9 cellular contexts compared by ENCODE assay signal in the genomic region with DNA sequence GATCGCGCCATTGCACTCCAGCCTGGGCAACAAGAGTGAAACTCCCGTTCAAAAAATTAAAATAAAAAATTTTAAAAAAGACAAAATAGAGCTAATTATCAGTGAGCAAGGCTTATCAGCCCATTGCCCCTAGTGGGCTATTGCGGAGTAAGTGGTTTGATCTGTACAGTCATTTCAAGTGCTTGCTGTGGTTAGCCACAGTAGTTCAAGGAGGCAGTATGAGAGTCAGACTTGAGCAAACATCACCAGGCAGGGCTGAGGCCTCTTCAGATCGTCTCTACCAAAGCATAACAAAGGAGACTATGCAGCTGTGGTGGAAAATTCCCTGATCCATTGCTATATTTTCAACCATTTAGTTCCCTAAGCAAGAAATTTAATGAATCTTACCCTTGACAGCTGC. TPM values are rescaled to one million over a fixed set of nuclear protein-coding genes. Genes with fewer than 3 reads are reported as not detected.
DNase-seq lines count a peak whose midpoint lies in the region; ATAC-seq and TF ChIP-seq lines count a peak whose summit lies in the region.
"Had no signal": no experiment of that assay in that cellular context is flagged by ENCODE, and none has a peak within 500 bp of the region (broad histone marks: within the 10 kb centered on the region; RNA-seq: fewer than 3 reads in every experiment).

No MANE protein-coding gene starts in this region.

- H3K4me1 ChIP-seq in BLaER1 (peaks cover 24% of the 10 kb centered on the region), OCI-LY1 (ENCODE audit: insufficient read depth, low read length, severe bottlenecking) (peaks cover 22% of the 10 kb centered on the region), testis (peaks cover 1% of the 10 kb centered on the region)

- no peaks in the 10 kb centered on the region for H3K36me3 ChIP-seq in BLaER1
- H3K36me3 ChIP-seq in OCI-LY1 (ENCODE audit: insufficient read depth, low read length) = no peaks in the 10 kb centered on the region
- no peaks in the 10 kb centered on the region for H3K36me3 ChIP-seq in testis (ENCODE audit: low read depth, missing control alignments)
- H3K36me3 ChIP-seq: upper lobe of left lung had no signal

- H3K36me3 Mint-ChIP-seq in stimulated activated naive CD8-positive, alpha-beta T cell treated with anti-CD3 and anti-CD28 coated beads, Interleukin-15, Interleukin-2, amounts not matched to agents 100 ng/mL and 50 ng/mL, for 24 hours (ENCODE audit: low read depth) = no peaks in the 10 kb centered on the region

- H3K9ac ChIP-seq in BLaER1 = no peak overlapping the region
- no peak overlapping the region for H3K9ac ChIP-seq in OCI-LY1 (ENCODE audit: low read length)

- H4K20me1 ChIP-seq in BLaER1 = peaks cover 52% of the 10 kb centered on the region
- H4K20me1 ChIP-seq in OCI-LY1 (ENCODE audit: insufficient read depth, low read length) = no peaks in the 10 kb centered on the region

- H3K4me2 ChIP-seq in BLaER1 = 0 out of 2 replicates have a peak overlapping the region, but pooled peaks have one; percentile 16
- no peak overlapping the region for H3K4me2 ChIP-seq in OCI-LY1 (ENCODE audit: low read length)

- peaks cover 93% of the 10 kb centered on the region for H3K27me3 ChIP-seq in BLaER1
- no peaks in the 10 kb centered on the region; the same call in 1 of the 2 replicates for H3K27me3 ChIP-seq in OCI-LY1 (ENCODE audit: insufficient read depth, low read length)
- H3K27me3 ChIP-seq in dorsolateral prefrontal cortex = no peaks in the 10 kb centered on the region
- no peaks in the 10 kb centered on the region for H3K27me3 ChIP-seq in testis

- peaks cover 58% of the 10 kb centered on the region for H3K27me3 Mint-ChIP-seq in stimulated activated naive CD8-positive, alpha-beta T cell treated with anti-CD3 and anti-CD28 coated beads, Interleukin-15, Interleukin-2, amounts not matched to agents 100 ng/mL and 50 ng/mL, for 24 hours

- peaks cover 38% of the 10 kb centered on the region for H3K4me1 Mint-ChIP-seq in stimulated activated naive CD8-positive, alpha-beta T cell treated with anti-CD3 and anti-CD28 coated beads, Interleukin-15, Interleukin-2, amounts not matched to agents 100 ng/mL and 50 ng/mL, for 24 hours (ENCODE audit: low read depth)

- H3K9me2 ChIP-seq in OCI-LY1 (ENCODE audit: low read depth, low read length) = no peaks in the 10 kb centered on the region

- H3K9me3 ChIP-seq in BLaER1 = peaks cover 8% of the 10 kb centered on the region; the same call in 1 of the 2 replicates
- H3K9me3 ChIP-seq in OCI-LY1 (ENCODE audit: low read length) = no peaks in the 10 kb centered on the region
- H3K9me3 ChIP-seq in testis = no peaks in the 10 kb centered on the region
- H3K9me3 ChIP-seq: upper lobe of left lung had no signal

- no peak overlapping the region for H3K4me3 ChIP-seq in BLaER1
- H3K4me3 ChIP-seq in OCI-LY1 (ENCODE audit: low read depth, low read length, poor library complexity, severe bottlenecking) = no peak overlapping the region
- H3K4me3 ChIP-seq in cardiac fibroblast (replicated peaks in 1 of 2; ENCODE audit: low read depth in 2 of 2, low read length in 2 of 2) = no peak overlapping the region
- H3K4me3 ChIP-seq in dorsolateral prefrontal cortex = no peak overlapping the region
- H3K4me3 ChIP-seq in testis = no peak overlapping the region
- H3K4me3 ChIP-seq: upper lobe of left lung had no signal

- H3K79me2 ChIP-seq in OCI-LY1 (ENCODE audit: insufficient read depth, low read length) = no peaks in the 10 kb centered on the region

- TF ChIP-seq CTCF in OCI-LY1 (IDR thresholded peaks at IDR 0.05; ENCODE audit: low read length) = 0 out of 2 replicates have a peak, but pooled peaks have one; percentile 5
- peak; percentile 7 for TF ChIP-seq CTCF in cardiac fibroblast (IDR thresholded peaks at IDR 0.05; ENCODE audit: low read depth, low read length)
- TF ChIP-seq CTCF in dorsolateral prefrontal cortex (IDR thresholded peaks at IDR 0.05 in 54 of 56, conservative IDR thresholded peaks at IDR 0.05 in 2 of 56; ENCODE audit: low read depth in 1 of 56, partially characterized antibody in 56 of 56) = peak in 3 of 56 donors; percentile 12 to 16 (median 16)
- no peak for TF ChIP-seq CTCF in testis (IDR thresholded peaks at IDR 0.05)

- H3F3A ChIP-seq in OCI-LY1 (ENCODE audit: insufficient read depth, low read length) = 0 out of 2 replicates have a peak, but pooled peaks cover 3% of the 10 kb centered on the region

- DNase-seq in cardiac fibroblast (ENCODE audit: low read depth in 2 of 2) (peak; percentile 56 to 77), dorsolateral prefrontal cortex (no peak), testis (no peak)

- no peaks in the 10 kb centered on the region for H3K9me3 Mint-ChIP-seq in stimulated activated naive CD8-positive, alpha-beta T cell treated with anti-CD3 and anti-CD28 coated beads, Interleukin-15, Interleukin-2, amounts not matched to agents 100 ng/mL and 50 ng/mL, for 24 hours

- H3K27ac Mint-ChIP-seq in stimulated activated naive CD8-positive, alpha-beta T cell treated with anti-CD3 and anti-CD28 coated beads, Interleukin-15, Interleukin-2, amounts not matched to agents 100 ng/mL and 50 ng/mL, for 24 hours = peak overlapping the region; percentile 8

- H3K27ac ChIP-seq in BLaER1 (no peak overlapping the region), OCI-LY1 (ENCODE audit: low read depth, low read length, poor library complexity, severe bottlenecking) (no peak overlapping the region), dorsolateral prefrontal cortex (no peak overlapping the region), testis (no peak overlapping the region)
- H3K27ac ChIP-seq: upper lobe of left lung had no signal

- TF ChIP-seq POLR2A in testis (IDR thresholded peaks at IDR 0.05) = no peak

- peak; percentile 95 for ATAC-seq in GM18873 (IDR thresholded peaks at IDR 0.05; ENCODE audit: low FRiP score, unreplicated experiment)
- ATAC-seq in HG03039 (IDR thresholded peaks at IDR 0.05; ENCODE audit: unreplicated experiment) = peak; percentile 93

- WGBS in testis, 2 donors = 87 to 96% methylated on average over 5 of the region's 5 CpGs

- intact Hi-C loops in dorsolateral prefrontal cortex (cut with DNase I) = no loop called here
- intact Hi-C loops in testis (cut with DNase I; ENCODE audit: low total_unique reads) = no loop called here

- no peak overlapping the region for H3K4me3 Mint-ChIP-seq in stimulated activated naive CD8-positive, alpha-beta T cell treated with anti-CD3 and anti-CD28 coated beads, Interleukin-15, Interleukin-2, amounts not matched to agents 100 ng/mL and 50 ng/mL, for 24 hours

- no peak overlapping the region for H2AFZ ChIP-seq in OCI-LY1 (ENCODE audit: low read length)

RNA-seq across cellular contexts. Expression of a gene that starts 4.3 kb away (rescaled TPM):
- total RNA-seq in dorsolateral prefrontal cortex = 10 to 100 TPM; 38.0 to 99.1 (median 63.4) TPM
- total RNA-seq in testis = 10 to 100 TPM; 48.7 to 52.8 TPM
- polyA plus RNA-seq in testis (ENCODE audit: insufficient read depth, low read depth, low replicate concordance) = 27.8 TPM

RNA-seq across cellular contexts. Expression of a gene that starts 6.5 kb away (rescaled TPM):
- 100 to 1,000 TPM in 2 of 120 experiments, 10 to 100 TPM in 69, 1 to 10 TPM in 49; 1.8 to 125 (median 11.4) TPM for total RNA-seq in dorsolateral prefrontal cortex
- total RNA-seq in testis = 10 to 100 TPM in 1 of 2 donors, 1 to 10 TPM in 1; 3.5 to 13.1 TPM
- polyA plus RNA-seq in testis (ENCODE audit: insufficient read depth, low read depth, low replicate concordance) = 3.7 TPM

Comparison
In these comparisons a context has a peak if more than half of its experiments do, and no peak if none do; other contexts are left out.
1. CTCF ChIP-seq: peak in OCI-LY1 (single experiment) and cardiac fibroblast (single experiment); none in testis (0 of 3).
2. DNase-seq: peak in cardiac fibroblast (2 of 2); none in dorsolateral prefrontal cortex (0 of 10) and testis (single experiment).